9 cellular contexts compared by ENCODE assay signal in genomic region chr19:13881231-13881691, GRCh38. TPM values are rescaled to one million over a fixed set of nuclear protein-coding genes. Genes with fewer than 3 reads are reported as not detected.
DNase-seq lines count a peak whose midpoint lies in the region; TF ChIP-seq lines count a peak whose summit lies in the region.
"Had no signal": no experiment of that assay in that cellular context is flagged by ENCODE, and none has a peak within 500 bp of the region (broad histone marks: within the 10 kb centered on the region; RNA-seq: fewer than 3 reads in every experiment).

No MANE protein-coding gene starts in this region.

- H3K4me2 ChIP-seq in PC-9 (peak overlapping the region; percentile 73; the same call in 1 of the 2 replicates), skeletal muscle satellite cell (ENCODE audit: low read length) (peak overlapping the region; percentile 39)

- H3K9me3 ChIP-seq in PC-9 (ENCODE audit: insufficient read depth, low read depth) (no peaks in the 10 kb centered on the region), ectodermal cell (ENCODE audit: control insufficient read depth, low read length) (no peaks in the 10 kb centered on the region), skeletal muscle satellite cell (replicated peaks; ENCODE audit: low read length) (no peaks in the 10 kb centered on the region)

- CTCF ChIA-PET in PC-9 (lab: Charles Lee) = interaction anchor here (0.7 to 1.1 kb wide), 2 partner anchors 57 to 467 kb away, joined by 5 read pairs; partner anchors contain the start of gene PODNL1

- DNase-seq in GM03348 (ENCODE audit: low spot score) = peak; percentile 18
- peak; percentile 41 to 46 for DNase-seq in PC-9
- DNase-seq in COLO668 (lab: John Stamatoyannopoulos, UW; ENCODE audit: unreplicated experiment) = no peak
- no peak for DNase-seq in NCI-H1048 (lab: John Stamatoyannopoulos, UW)
- DNase-seq in hypothalamus (lab: John Stamatoyannopoulos, UW) = no peak
- DNase-seq in NCI-H2196 treated with DMSO at 0.1 percent for 48 hours (lab: John Stamatoyannopoulos, UW; ENCODE audit: unreplicated experiment) = no peak

- H4K20me1 ChIP-seq in PC-9 (ENCODE audit: insufficient read depth) = no peaks in the 10 kb centered on the region

- H3K4me3 ChIP-seq in PC-9 = no peak overlapping the region
- no peak overlapping the region for H3K4me3 ChIP-seq in ectodermal cell (ENCODE audit: insufficient read depth, low read depth, low read length)
- no peak overlapping the region for H3K4me3 ChIP-seq in skeletal muscle satellite cell (ENCODE audit: low read length)

- H3K27ac ChIP-seq in PC-9 (no peak overlapping the region), ectodermal cell (ENCODE audit: insufficient read depth, low read depth, low read length, poor library complexity, severe bottlenecking) (peak overlapping the region; percentile 74)

- intact Hi-C loops in PC-9 (cut with micrococcal nuclease; ENCODE audit: unreplicated experiment) = loop anchor here (2.0 to 5.0 kb wide), 3 partner anchors 72 to 526 kb away; partner anchors contain the start of genes ADGRL1 and DCAF15

- no peaks in the 10 kb centered on the region for H3K9me2 ChIP-seq in PC-9 (ENCODE audit: insufficient read depth)

- H3K4me1 ChIP-seq in PC-9 (replicated peaks; ENCODE audit: insufficient read depth) = peaks cover 16% of the 10 kb centered on the region
- peaks cover 27% of the 10 kb centered on the region for H3K4me1 ChIP-seq in ectodermal cell (ENCODE audit: control insufficient read depth, insufficient read depth, low read length)
- peaks cover 24% of the 10 kb centered on the region for H3K4me1 ChIP-seq in skeletal muscle satellite cell (ENCODE audit: control insufficient read depth, insufficient read depth, low read length)

- no peak overlapping the region for H2AFZ ChIP-seq in PC-9

- no peak for TF ChIP-seq CTCF in PC-9 (conservative IDR thresholded peaks at IDR 0.05)

- no peaks in the 10 kb centered on the region for H3K79me2 ChIP-seq in PC-9 (ENCODE audit: low read depth)

- H3K36me3 ChIP-seq in PC-9 (ENCODE audit: low read depth) (no peaks in the 10 kb centered on the region), ectodermal cell (ENCODE audit: control insufficient read depth, insufficient read depth, low read length) (no peaks in the 10 kb centered on the region), skeletal muscle satellite cell (ENCODE audit: insufficient read depth, low read length) (no peaks in the 10 kb centered on the region)

- POLR2A ChIA-PET in PC-9 (lab: Charles Lee; ENCODE audit: unreplicated experiment) = interaction anchor here (0.6 to 0.8 kb wide), 2 partner anchors 142 to 515 kb away, joined by 3 read pairs; no protein-coding TSS in a partner anchor

- BruUV-seq in PC-9 (replicated peaks; lab: Mats Ljungman, UMichigan) = no TSS peak

- H3F3A ChIP-seq in PC-9 (ENCODE audit: insufficient read depth, low read depth) = peaks cover 7% of the 10 kb centered on the region

- H3K9ac ChIP-seq in skeletal muscle satellite cell (ENCODE audit: low read depth, low read length) = peak overlapping the region; percentile 18

- WGBS in ectodermal cell, 2 experiments = 7 to 9% methylated on average over 12 of the region's 12 CpGs

- H3K27me3 ChIP-seq in PC-9 (ENCODE audit: insufficient read depth, low read depth) (no peaks in the 10 kb centered on the region), ectodermal cell (ENCODE audit: control insufficient read depth, insufficient read depth, low read length, poor library complexity, severe bottlenecking) (peaks cover 17% of the 10 kb centered on the region), skeletal muscle satellite cell (ENCODE audit: control insufficient read depth, insufficient read depth, low read length) (no peaks in the 10 kb centered on the region)

RNA-seq across cellular contexts. Expression of gene NANOS3, which starts 4.3 kb away (rescaled TPM):
- total RNA-seq in PC-9 (2021) = 1.7 and 2.1 TPM in 2 replicates
- not detected for polyA plus RNA-seq in ectodermal cell (2013, experiment 1 of 4)
- polyA plus RNA-seq in ectodermal cell (2013, experiment 2 of 4) = not detected
- not detected for polyA plus RNA-seq in ectodermal cell (2013, experiment 3 of 4)
- not detected for polyA plus RNA-seq in ectodermal cell (2013, experiment 4 of 4)
- not detected in 2 replicates for total RNA-seq in skeletal muscle satellite cell (2012; rRNA removed)
- total RNA-seq: epithelial cell of proximal tubule had no signal

RNA-seq across cellular contexts. Expression of gene BRME1, which starts 24.7 kb away (rescaled TPM):
- 13.7 and 13.9 TPM in 2 replicates for total RNA-seq in PC-9 (2021)
- 5.8 TPM for polyA plus RNA-seq in ectodermal cell (2013, experiment 1 of 4)
- 4.4 TPM for polyA plus RNA-seq in ectodermal cell (2013, experiment 2 of 4)
- polyA plus RNA-seq in ectodermal cell (2013, experiment 3 of 4) = 2.7 TPM
- polyA plus RNA-seq in ectodermal cell (2013, experiment 4 of 4) = 2.4 TPM
- total RNA-seq in skeletal muscle satellite cell (2012; rRNA removed) = under 0.01 and 0.22 TPM in 2 replicates

RNA-seq across cellular contexts. Expression of gene CC2D1A, which starts 24.7 kb away (rescaled TPM):
- 55.1 and 55.8 TPM in 2 replicates for total RNA-seq in PC-9 (2021)
- 33.5 TPM for polyA plus RNA-seq in ectodermal cell (2013, experiment 1 of 4)
- 23.8 TPM for polyA plus RNA-seq in ectodermal cell (2013, experiment 2 of 4)
- polyA plus RNA-seq in ectodermal cell (2013, experiment 3 of 4) = 23.9 TPM
- 25.9 TPM for polyA plus RNA-seq in ectodermal cell (2013, experiment 4 of 4)
- 9.0 and 12.7 TPM in 2 replicates for total RNA-seq in skeletal muscle satellite cell (2012; rRNA removed)

RNA-seq across cellular contexts. Expression of gene PODNL1, which starts 57.0 kb away (rescaled TPM):
- 3.2 and 6.4 TPM in 2 replicates for total RNA-seq in PC-9 (2021)
- 8.7 TPM for polyA plus RNA-seq in ectodermal cell (2013, experiment 1 of 4)
- polyA plus RNA-seq in ectodermal cell (2013, experiment 2 of 4) = 7.2 TPM
- 7.3 TPM for polyA plus RNA-seq in ectodermal cell (2013, experiment 3 of 4)
- polyA plus RNA-seq in ectodermal cell (2013, experiment 4 of 4) = 6.3 TPM
- 0.76 and 0.87 TPM in 2 replicates for total RNA-seq in skeletal muscle satellite cell (2012; rRNA removed)

Comparison
In these comparisons a context has a peak if more than half of its experiments do, and no peak if none do; other contexts are left out.
1. DNase-seq: peak in GM03348 (single experiment) and PC-9 (2 of 2); none in COLO668 (single experiment), NCI-H1048 (single experiment), hypothalamus (0 of 51) and NCI-H2196 treated with DMSO at 0.1 percent for 48 hours (single experiment).